ENCODE assay signal across 8 cellular contexts in the genomic region with DNA sequence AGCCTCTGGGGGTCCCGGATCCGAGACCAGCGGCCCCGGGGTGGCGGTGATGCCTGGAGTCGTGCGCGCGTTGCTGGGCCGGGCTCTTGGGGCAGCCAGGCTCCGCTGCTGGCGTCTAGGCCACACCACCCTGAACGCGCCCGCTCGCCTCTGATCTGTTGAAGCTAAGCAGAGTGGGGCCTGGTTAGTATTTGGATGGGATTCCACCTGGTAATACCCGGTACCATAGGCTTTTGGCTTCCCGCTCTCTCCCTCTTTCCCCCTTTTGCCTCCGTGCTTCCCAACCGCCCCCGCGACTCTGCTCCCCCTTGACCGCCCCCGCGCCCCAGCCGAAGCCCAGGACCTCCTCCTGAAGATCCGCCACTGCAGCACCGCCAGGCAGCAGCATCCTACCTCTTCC.
DNase-seq lines count a peak whose midpoint lies in the region; ATAC-seq and TF ChIP-seq lines count a peak whose summit lies in the region.

No MANE protein-coding gene starts in this region.

- H3K27me3 ChIP-seq in DOHH2 (ENCODE audit: control insufficient read depth, low read length) (no peaks in the 10 kb centered on the region), thyroid gland (no peaks in the 10 kb centered on the region)

- no peaks in the 10 kb centered on the region for H3K79me2 ChIP-seq in DOHH2 (ENCODE audit: control insufficient read depth, low read length)

- intact Hi-C loops in thyroid gland (cut with DNase I), result loop anchor here (10.0 kb wide), 1 partner anchor 769 kb away; no protein-coding TSS in a partner anchor

- H3F3A ChIP-seq in DOHH2 (ENCODE audit: control insufficient read depth, insufficient read depth), result no peaks in the 10 kb centered on the region

- no peak for TF ChIP-seq POLR2A in thyroid gland (IDR thresholded peaks at IDR 0.05)

- ATAC-seq in GM19463 (IDR thresholded peaks at IDR 0.05; ENCODE audit: unreplicated experiment) (no peak), HG03139 (IDR thresholded peaks at IDR 0.05; ENCODE audit: unreplicated experiment) (no peak)

- H3K9me3 ChIP-seq in DOHH2 (ENCODE audit: control insufficient read depth, insufficient read depth, low read length) (peaks cover 27% of the 10 kb centered on the region; the same call in 1 of the 2 replicates), thyroid gland (no peaks in the 10 kb centered on the region)

- H3K4me1 ChIP-seq in DOHH2 (ENCODE audit: control insufficient read depth, low read length) (no peaks in the 10 kb centered on the region), thyroid gland (no peaks in the 10 kb centered on the region)

- H3K4me3 ChIP-seq in DOHH2 (ENCODE audit: low read length), result peak overlapping the region; percentile 55
- H3K4me3 ChIP-seq in thyroid gland (replicated peaks in 1 of 3), result no peak overlapping the region

- H3K4me2 ChIP-seq in DOHH2 (ENCODE audit: low read length), result peak overlapping the region; percentile 31; the same call in 1 of the 2 replicates

- H3K36me3 ChIP-seq in DOHH2 (ENCODE audit: control insufficient read depth, low read length) (no peaks in the 10 kb centered on the region), thyroid gland (no peaks in the 10 kb centered on the region)

- whole genome bisulfite sequencing in thyroid gland, 2 donors, result 43 to 52% methylated on average over 23 to 24 of the region's 28 CpGs

- no peak for TF ChIP-seq CTCF in DOHH2 (IDR thresholded peaks at IDR 0.05; ENCODE audit: low read depth, low read length, poor library complexity, severe bottlenecking)
- no peak for TF ChIP-seq CTCF in thyroid gland (IDR thresholded peaks at IDR 0.05)

- no peaks in the 10 kb centered on the region for H4K20me1 ChIP-seq in DOHH2 (ENCODE audit: control insufficient read depth, insufficient read depth, low read depth, low read length)

- DNase-seq in Kasumi-1 (lab: John Stamatoyannopoulos, UW) (peak; percentile 15 to 28), iPS-NIHi11 (ENCODE audit: low spot score) (peak; percentile 28), thyroid gland (peak; percentile 21 to 41), SKM-1 treated with dmso at 0.1 percent for 144 hours (lab: John Stamatoyannopoulos, UW; ENCODE audit: unreplicated experiment) (no peak)
- peak; percentile 73 for DNase-seq in activated CD8-positive, alpha-beta memory T cell treated with anti-CD3 and anti-CD28 coated beads, Interleukin-2, amount 50 U/mL, for 48 hours

- no peak overlapping the region for H3K27ac ChIP-seq in DOHH2 (ENCODE audit: low read depth, low read length)
- H3K27ac ChIP-seq in thyroid gland, result no peak overlapping the region

- H3K9me2 ChIP-seq in DOHH2 (replicated peaks; ENCODE audit: control insufficient read depth, low read length), result no peaks in the 10 kb centered on the region
